9 cellular contexts compared by ENCODE assay signal in genomic region chr16:89996178-89996489, GRCh38. TPM values are rescaled to one million over a fixed set of nuclear protein-coding genes. Genes with fewer than 3 reads are reported as not detected.
DNase-seq lines count a peak whose midpoint lies in the region; ATAC-seq, FAIRE-seq and TF ChIP-seq lines count a peak whose summit lies in the region.
"Had no signal": no experiment of that assay in that cellular context is flagged by ENCODE, and none has a peak within 500 bp of the region (broad histone marks: within the 10 kb centered on the region; RNA-seq: fewer than 3 reads in every experiment).

No MANE protein-coding gene starts in this region.

- intact Hi-C loops in GM12878 (cut with micrococcal nuclease; ENCODE audit: unreplicated experiment): no loop called here

- no peak for TF ChIP-seq RAD21 in GM12878 (IDR thresholded peaks at IDR 0.05; ENCODE audit: insufficient read depth, low read depth, low read length)

- SMC1A ChIA-PET in GM12878 (lab: Charles Lee; ENCODE audit: uncharacterized antibody, unreplicated experiment): no interaction called here

- in situ Hi-C loops in GM12878 (cut with MboI): no loop called here

- POLR2A ChIA-PET in GM12878 (lab: Charles Lee): no interaction called here

- no peaks in the 10 kb centered on the region for H4K20me1 ChIP-seq in GM12878 (ENCODE audit: control insufficient read depth, insufficient read depth)

- DNase-seq in GM12878 (ENCODE audit: low read depth, low spot score) (no peak), mesothelial cell of epicardium (ENCODE audit: low spot score in 2 of 2, unreplicated experiment in 2 of 2) (no peak), NCI-H510A treated with DMSO at 0.1 percent for 48 hours (lab: John Stamatoyannopoulos, UW) (no peak), NCI-H1105 treated with DMSO at 0.1 percent for 48 hours (lab: John Stamatoyannopoulos, UW) (no peak)
- DNase-seq: left colon had no signal

- no peak for TF ChIP-seq EP300 in GM12878 (IDR thresholded peaks at IDR 0.05; ENCODE audit: borderline replicate concordance in 1 of 2, control insufficient read depth in 1 of 2, low read depth in 2 of 2, low read length in 2 of 2)

- BruUV-seq in GM12878 (replicated peaks; lab: Mats Ljungman, UMichigan): TSS peak; percentile 72

- TF ChIP-seq POLR2A in GM12878 (IDR thresholded peaks at IDR 0.05; ENCODE audit: low read depth, low read length): no peak

- CTCF ChIA-PET in GM12878 (lab: Yijun Ruan, JAX): no interaction called here

- peaks cover 8% of the 10 kb centered on the region for H3K4me1 Mint-ChIP-seq in mesothelial cell of epicardium

- FAIRE-seq in GM12878 (lab: Jason Lieb, UNC): no peak

- ATAC-seq in GM12878 (no peak), GM21576 (IDR thresholded peaks at IDR 0.05; ENCODE audit: unreplicated experiment) (no peak), HG02970 (IDR thresholded peaks at IDR 0.05; ENCODE audit: low FRiP score, unreplicated experiment) (no peak)
- ATAC-seq: left colon had no signal

- H3K4me3 Mint-ChIP-seq in mesothelial cell of epicardium: no peak overlapping the region

- no peaks in the 10 kb centered on the region for H3K27me3 ChIP-seq in HUES48 (ENCODE audit: control insufficient read depth, insufficient read depth, low read length)
- no peaks in the 10 kb centered on the region for H3K27me3 ChIP-seq in GM12878 (replicated peaks in 1 of 2; ENCODE audit: control insufficient read depth in 2 of 2, insufficient read depth in 2 of 2, low read length in 1 of 2)

- H2AFZ ChIP-seq in GM12878 (ENCODE audit: control insufficient read depth, low read depth, low read length): no peak overlapping the region

- H3K9ac ChIP-seq in HUES48 (ENCODE audit: low read depth, low read length): peak overlapping the region; percentile 66
- H3K9ac ChIP-seq in GM12878 (ENCODE audit: control insufficient read depth, insufficient read depth, low read length): no peak overlapping the region

- peak overlapping the region; percentile 87 for H3K27ac ChIP-seq in 22Rv1
- H3K27ac ChIP-seq in HUES48 (ENCODE audit: low read depth, low read length): peak overlapping the region; percentile 96
- H3K27ac ChIP-seq in GM12878 (ENCODE audit: control insufficient read depth, insufficient read depth): peak overlapping the region; percentile 52; the same call in 1 of the 2 replicates

- peak overlapping the region; percentile 25 for H3K27ac Mint-ChIP-seq in mesothelial cell of epicardium

- no peaks in the 10 kb centered on the region for H3K9me3 Mint-ChIP-seq in mesothelial cell of epicardium

- WGBS in GM12878 (ENCODE audit: insufficient coverage, insufficient replicate concordance, low lambda C conversion rate, missing lambda C conversion rate): 100% methylated on average over 1 of the region's 1 CpG

- no peaks in the 10 kb centered on the region for H3K27me3 Mint-ChIP-seq in mesothelial cell of epicardium (ENCODE audit: low read depth)

- RAD21 ChIA-PET in GM12878 (lab: Charles Lee; ENCODE audit: unreplicated experiment): no interaction called here

- no peak overlapping the region for H3K4me3 ChIP-seq in HUES48 (ENCODE audit: low read depth, low read length)
- H3K4me3 ChIP-seq in GM12878: no peak overlapping the region

- H3K4me2 ChIP-seq in GM12878 (ENCODE audit: control insufficient read depth, insufficient read depth): no peak overlapping the region

- no peaks in the 10 kb centered on the region for H3K79me2 ChIP-seq in GM12878 (ENCODE audit: control insufficient read depth, insufficient read depth, low read length)

- no peak for TF ChIP-seq CTCF in 22Rv1 (IDR thresholded peaks at IDR 0.05)
- TF ChIP-seq CTCF in GM12878 (IDR thresholded peaks at IDR 0.05 in 2 of 3, conservative IDR thresholded peaks at IDR 0.05 in 1 of 3; ENCODE audit: control insufficient read depth in 2 of 3, extremely low read depth in 1 of 3, insufficient read depth in 1 of 3, low read depth in 3 of 3, low read length in 3 of 3): no peak
- no peak for TF ChIP-seq CTCF in mesothelial cell of epicardium (IDR thresholded peaks at IDR 0.05; ENCODE audit: unreplicated experiment)

- H3K4me1 ChIP-seq in HUES48 (ENCODE audit: control insufficient read depth, insufficient read depth, low read length) (no peaks in the 10 kb centered on the region), GM12878 (ENCODE audit: control insufficient read depth, insufficient read depth, low read length) (no peaks in the 10 kb centered on the region)

- H3K36me3 ChIP-seq in HUES48 (ENCODE audit: control insufficient read depth, insufficient read depth, low read length) (peaks cover 58% of the 10 kb centered on the region), GM12878 (ENCODE audit: control insufficient read depth in 2 of 2, insufficient read depth in 2 of 2, low read length in 1 of 2) (peaks cover 21 to 28% of the 10 kb centered on the region in 2 experiments)

- H3K9me3 ChIP-seq in HUES48 (ENCODE audit: control insufficient read depth, insufficient read depth, low read length): peaks cover 32% of the 10 kb centered on the region
- peaks cover 21% of the 10 kb centered on the region for H3K9me3 ChIP-seq in GM12878 (replicated peaks; ENCODE audit: control insufficient read depth, insufficient read depth, low read length)

- peaks cover 33% of the 10 kb centered on the region for H3K36me3 Mint-ChIP-seq in mesothelial cell of epicardium

TF ChIP-seq in GM12878, 131 proteins besides CTCF, POLR2A, EP300 and RAD21 (continues in another document):
- no peak for TF ChIP-seq ESRRA (IDR thresholded peaks at IDR 0.05; ENCODE audit: low read length)
- TF ChIP-seq BHLHE40 (IDR thresholded peaks at IDR 0.05; ENCODE audit: borderline replicate concordance in 1 of 2, low read depth in 2 of 2, low read length in 1 of 2): no peak
- TF ChIP-seq SP1 (IDR thresholded peaks at IDR 0.05; ENCODE audit: low read depth, low read length): no peak

RNA-seq across cellular contexts. Expression of gene DBNDD1, which starts 23.1 kb away (rescaled TPM):
- total RNA-seq in GM12878 (2013; cell fraction: nucleolus; rRNA removed): 3.7 and 4.0 TPM in 2 replicates
- 0.45 and 0.54 TPM in 2 replicates for total RNA-seq in GM12878 (2014; rRNA removed)
- total RNA-seq in GM12878 (2014; rRNA removed; fragmentation: Illumina TruSeq; extraction: Trizol): 0.63 and 0.92 TPM in 2 replicates
- total RNA-seq in GM12878 (2021): 1.3 and 1.5 TPM in 2 replicates
- polyA plus RNA-seq in GM12878 (2011; ENCODE audit: low read depth): 2.5 TPM
- 2.8 and 4.6 TPM in 2 replicates for polyA plus RNA-seq in GM12878 (2011; rRNA removed)
- 9.2 and 9.6 TPM in 2 replicates for polyA plus RNA-seq in GM12878 (2011; cell fraction: cytosol; rRNA removed)
- polyA plus RNA-seq in GM12878 (2011; cell fraction: nucleus; rRNA removed): 5.9 and 10.9 TPM in 2 replicates
- polyA plus RNA-seq in GM12878 (2012): 2.4 and 3.7 TPM in 2 replicates
- 0.70 and 0.91 TPM in 2 replicates for polyA plus RNA-seq in GM12878 (2014; fragmentation: Illumina TruSeq; extraction: Trizol)
- polyA plus RNA-seq in GM12878 (2014; fragmentation: Nextera tagmentation; extraction: Ambion mirVana): under 1 TPM; 0.06 to 0.09 TPM
- polyA plus RNA-seq in GM12878 (2014; rRNA removed): 1.4 and 2.4 TPM in 2 replicates
- polyA plus RNA-seq in GM12878 (2016; fragmentation: Nextera tagmentation; extraction: Ambion mirVana): under 1 TPM; 0.28 to 0.48 TPM
- polyA minus RNA-seq in GM12878 (2011; rRNA and poly(A)+ RNA removed): 2.0 and 7.6 TPM in 2 replicates
- 2.8 TPM in 2 replicates for polyA minus RNA-seq in GM12878 (2011; cell fraction: cytosol; rRNA and poly(A)+ RNA removed)
- 2.4 and 2.6 TPM in 2 replicates for polyA minus RNA-seq in GM12878 (2011; cell fraction: nucleus; rRNA and poly(A)+ RNA removed)
- total RNA-seq in mesothelial cell of epicardium: 10.2 to 11.5 TPM (median 10.7 TPM) in 3 replicates

RNA-seq across cellular contexts. Expression of gene DEF8, which starts 47.6 kb away (rescaled TPM):
- total RNA-seq in GM12878 (2013; cell fraction: nucleolus; rRNA removed): 34.0 and 49.6 TPM in 2 replicates
- 88.3 and 98.2 TPM in 2 replicates for total RNA-seq in GM12878 (2014; rRNA removed)
- 35.3 and 38.6 TPM in 2 replicates for total RNA-seq in GM12878 (2014; rRNA removed; fragmentation: Illumina TruSeq; extraction: Trizol)
- total RNA-seq in GM12878 (2021): 63.8 and 72.1 TPM in 2 replicates
- 27.4 TPM for polyA plus RNA-seq in GM12878 (2011; ENCODE audit: low read depth)
- 14.4 and 27.9 TPM in 2 replicates for polyA plus RNA-seq in GM12878 (2011; rRNA removed)
- 53.1 and 56.5 TPM in 2 replicates for polyA plus RNA-seq in GM12878 (2011; cell fraction: cytosol; rRNA removed)
- 93.4 and 142 TPM in 2 replicates for polyA plus RNA-seq in GM12878 (2011; cell fraction: nucleus; rRNA removed)
- polyA plus RNA-seq in GM12878 (2012): 26.0 and 37.6 TPM in 2 replicates
- polyA plus RNA-seq in GM12878 (2014; fragmentation: Illumina TruSeq; extraction: Trizol): 13.5 and 28.8 TPM in 2 replicates
- 10 to 100 TPM; 17.0 to 33.5 TPM for polyA plus RNA-seq in GM12878 (2014; fragmentation: Nextera tagmentation; extraction: Ambion mirVana)
- 80.6 and 124 TPM in 2 replicates for polyA plus RNA-seq in GM12878 (2014; rRNA removed)
- polyA plus RNA-seq in GM12878 (2016; fragmentation: Nextera tagmentation; extraction: Ambion mirVana): 10 to 100 TPM; 63.2 to 64.1 TPM
- polyA minus RNA-seq in GM12878 (2011; rRNA and poly(A)+ RNA removed): 19.9 and 23.1 TPM in 2 replicates
- 14.2 and 15.2 TPM in 2 replicates for polyA minus RNA-seq in GM12878 (2011; cell fraction: cytosol; rRNA and poly(A)+ RNA removed)
- polyA minus RNA-seq in GM12878 (2011; cell fraction: nucleus; rRNA and poly(A)+ RNA removed): 9.8 and 24.4 TPM in 2 replicates
- total RNA-seq in mesothelial cell of epicardium: 70.9 to 74.2 TPM (median 74.1 TPM) in 3 replicates
